In genomic region chr1:156657971-156658319, GRCh38 we compare ENCODE assay signal across 1 cellular context.
TF ChIP-seq lines count a peak whose summit lies in the region.

No MANE protein-coding gene starts in this region.

TF ChIP-seq in K562, 482 proteins besides CTCF, POLR2A, EP300 and RAD21:
- TF ChIP-seq ZNF592 (IDR thresholded peaks at IDR 0.05) = no peak
- TF ChIP-seq NFE2 (IDR thresholded peaks at IDR 0.05; ENCODE audit: low read depth) = peak; percentile 57; the same call in 1 of the 2 replicates
- TF ChIP-seq CREB3 (tag; conservative IDR thresholded peaks at IDR 0.05; ENCODE audit: low read depth) = no peak
- TF ChIP-seq ZC3H8 (IDR thresholded peaks at IDR 0.05) = no peak
- no peak for TF ChIP-seq E2F1 (CRISPR knock-in tag; IDR thresholded peaks at IDR 0.05)
- TF ChIP-seq ZNF263 (CRISPR knock-in tag; IDR thresholded peaks at IDR 0.05; ENCODE audit: borderline replicate concordance) = peak; percentile 90
- TF ChIP-seq SUPT5H (IDR thresholded peaks at IDR 0.05) = peak; percentile 28; the same call in 1 of the 2 replicates
- TF ChIP-seq POLR2B (IDR thresholded peaks at IDR 0.05; ENCODE audit: low read depth, partially characterized antibody) = peak; percentile 58
- TF ChIP-seq ILF3 (IDR thresholded peaks at IDR 0.05; ENCODE audit: borderline replicate concordance) = peak; percentile 2; the same call in 1 of the 2 replicates
- peak; percentile 29; the same call in 1 of the 2 replicates for TF ChIP-seq SPI1 (IDR thresholded peaks at IDR 0.05; ENCODE audit: borderline replicate concordance, low read depth, low read length)
- TF ChIP-seq HDGF (IDR thresholded peaks at IDR 0.05) = peak; percentile 49; the same call in 1 of the 2 replicates
- TF ChIP-seq NKRF (IDR thresholded peaks at IDR 0.05; ENCODE audit: borderline replicate concordance) = 0 out of 2 replicates have a peak, but pooled peaks have one; percentile 16
- TF ChIP-seq ZFX (CRISPR knock-in tag; IDR thresholded peaks at IDR 0.05) = peak; percentile 24; the same call in 1 of the 2 replicates
